15 cellular contexts compared by ENCODE assay signal in genomic region chr14:75568141-75568540, GRCh38. TPM values are rescaled to one million over a fixed set of nuclear protein-coding genes. Genes with fewer than 3 reads are reported as not detected.
"Had no signal": no experiment of that assay in that cellular context is flagged by ENCODE, and none has a peak within 500 bp of the region (broad histone marks: within the 10 kb centered on the region; RNA-seq: fewer than 3 reads in every experiment).

No MANE protein-coding gene starts in this region.

- ATAC-seq: left lung, sciatic nerve, upper lobe of right lung had no signal

- H3K9me3 ChIP-seq: breast epithelium, left lung, ovary, thoracic aorta, upper lobe of right lung had no signal

- H3K27me3 Mint-ChIP-seq: dendritic cell treated with granulocyte-macrophage colony-stimulating factor and Interleukin-4, amounts not matched to agents 40 ng/mL and 50 ng/mL, for 4 days had no signal

- H3K27me3 ChIP-seq: breast epithelium, left lung, ovary, upper lobe of right lung had no signal

- H3K4me1 ChIP-seq: breast epithelium, upper lobe of right lung had no signal

- H3K9me3 Mint-ChIP-seq: dendritic cell treated with granulocyte-macrophage colony-stimulating factor and Interleukin-4, amounts not matched to agents 40 ng/mL and 50 ng/mL, for 4 days had no signal

- H3K36me3 ChIP-seq: breast epithelium, left lung, ovary, thoracic aorta, upper lobe of right lung had no signal

- DNase-seq: activated CD8-positive, alpha-beta memory T cell treated with anti-CD3 and anti-CD28 coated beads for 24 hours; aorta; cerebellar nuclear complex; effector memory CD4-positive, alpha-beta T cell; foreskin fibroblast; hypothalamus; kidney; left lung; mammary epithelial cell; ovary; upper lobe of right lung had no signal

- H3K27ac ChIP-seq: breast epithelium, left lung, ovary, thoracic aorta, upper lobe of right lung had no signal

- H3K4me3 Mint-ChIP-seq: dendritic cell treated with granulocyte-macrophage colony-stimulating factor and Interleukin-4, amounts not matched to agents 40 ng/mL and 50 ng/mL, for 4 days had no signal

- H3K27ac Mint-ChIP-seq: dendritic cell treated with granulocyte-macrophage colony-stimulating factor and Interleukin-4, amounts not matched to agents 40 ng/mL and 50 ng/mL, for 4 days had no signal

- H3K4me3 ChIP-seq: breast epithelium, left lung, ovary, thoracic aorta, upper lobe of right lung had no signal

- FAIRE-seq: kidney had no signal

RNA-seq across cellular contexts. Expression of gene BATF, which starts 45.9 kb away (rescaled TPM):
- total RNA-seq: mammary epithelial cell had no signal
- polyA plus RNA-seq: mammary epithelial cell had no signal
